In genomic region chr17:1716912-1717695, GRCh38 we compare ENCODE assay signal across 8 cellular contexts. TPM values are rescaled to one million over a fixed set of nuclear protein-coding genes. Genes with fewer than 3 reads are reported as not detected.
DNase-seq lines count a peak whose midpoint lies in the region; ATAC-seq and TF ChIP-seq lines count a peak whose summit lies in the region.

No MANE protein-coding gene starts in this region.

- POLR2A ChIA-PET in activated naive CD8-positive, alpha-beta T cell treated with anti-CD3 and anti-CD28 coated beads, Interleukin-2, amount 10 ng/mL, durations not matched to agents 7 days and 5 days (lab: Charles Lee) = interaction anchor here (0.5 to 3.1 kb wide), 30 partner anchors 8 to 676 kb away, joined by 3 to 25 read pairs (median 3); partner anchors contain the start of genes DPH1, HIC1, PITPNA and PRPF8

- H3K36me3 ChIP-seq in osteoblast (ENCODE audit: insufficient read depth, low read length) (peaks cover 23% of the 10 kb centered on the region), thoracic aorta (peaks cover 17% of the 10 kb centered on the region)

- H3K27ac ChIP-seq in osteoblast (ENCODE audit: low read depth, low read length) (peak overlapping the region; percentile 98), thoracic aorta (peak overlapping the region; percentile 98)

- ATAC-seq in HG02571 (IDR thresholded peaks at IDR 0.05; ENCODE audit: unreplicated experiment) = peak; percentile 40
- ATAC-seq in activated naive CD8-positive, alpha-beta T cell treated with anti-CD3 and anti-CD28 coated beads, Interleukin-2, amount 10 ng/mL, durations not matched to agents 7 days and 5 days (ENCODE audit: low read depth) = peak; percentile 60
- peak; percentile 64 for ATAC-seq in thoracic aorta (ENCODE audit: insufficient number of reproducible peaks, low FRiP score, low read depth)

- peaks cover 37% of the 10 kb centered on the region for H3K4me1 ChIP-seq in osteoblast (ENCODE audit: insufficient read depth, low read length)
- peaks cover 24 to 38% of the 10 kb centered on the region in 2 donors for H3K4me1 ChIP-seq in thoracic aorta (ENCODE audit: control insufficient read depth in 1 of 2, low read depth in 2 of 2)

- H3K4me3 ChIP-seq in osteoblast (ENCODE audit: insufficient read depth, low read length) = peak overlapping the region; percentile 77
- H3K4me3 ChIP-seq in thoracic aorta = peak overlapping the region; percentile 79

- H3K4me3 Mint-ChIP-seq in activated naive CD8-positive, alpha-beta T cell treated with anti-CD3 and anti-CD28 coated beads, Interleukin-2, amount 10 ng/mL, durations not matched to agents 7 days and 5 days = peak overlapping the region; percentile 94

- peak overlapping the region; percentile 88 for H3K4me2 ChIP-seq in osteoblast (ENCODE audit: insufficient read depth, low read length)

- peaks cover 21% of the 10 kb centered on the region for H3K4me1 Mint-ChIP-seq in activated naive CD8-positive, alpha-beta T cell treated with anti-CD3 and anti-CD28 coated beads, Interleukin-2, amount 10 ng/mL, durations not matched to agents 7 days and 5 days

- H3K79me2 ChIP-seq in osteoblast (ENCODE audit: insufficient read depth, low read length) = peaks cover 36% of the 10 kb centered on the region

- no peaks in the 10 kb centered on the region for H3K27me3 ChIP-seq in osteoblast (ENCODE audit: insufficient read depth, low read length)
- H3K27me3 ChIP-seq in thoracic aorta (replicated peaks; ENCODE audit: insufficient read depth) = no peaks in the 10 kb centered on the region

- H4K20me1 ChIP-seq in osteoblast (ENCODE audit: insufficient read depth, low read length) = peaks cover 31% of the 10 kb centered on the region

- TF ChIP-seq CTCF in osteoblast (IDR thresholded peaks at IDR 0.05; ENCODE audit: extremely low read depth, low read depth, low read length) = no peak
- no peak for TF ChIP-seq CTCF in thoracic aorta (IDR thresholded peaks at IDR 0.05)

- H3K27ac Mint-ChIP-seq in activated naive CD8-positive, alpha-beta T cell treated with anti-CD3 and anti-CD28 coated beads, Interleukin-2, amount 10 ng/mL, durations not matched to agents 7 days and 5 days = peak overlapping the region; percentile 90

- intact Hi-C loops in head of caudate nucleus (cut with DNase I) = loop anchor here (2.0 to 10.0 kb wide), 3 partner anchors 32 to 328 kb away; partner anchors contain the start of genes OVCA2 and PRPF8

- peak overlapping the region; percentile 66 for H2AFZ ChIP-seq in osteoblast (ENCODE audit: low read length)

- H3K27me3 Mint-ChIP-seq in activated naive CD8-positive, alpha-beta T cell treated with anti-CD3 and anti-CD28 coated beads, Interleukin-2, amount 10 ng/mL, durations not matched to agents 7 days and 5 days = peaks cover 9% of the 10 kb centered on the region

- H3K36me3 Mint-ChIP-seq in activated naive CD8-positive, alpha-beta T cell treated with anti-CD3 and anti-CD28 coated beads, Interleukin-2, amount 10 ng/mL, durations not matched to agents 7 days and 5 days = peaks cover 1% of the 10 kb centered on the region

- H3K9me3 ChIP-seq in osteoblast (ENCODE audit: low read depth, low read length) (no peaks in the 10 kb centered on the region), thoracic aorta (no peaks in the 10 kb centered on the region)

- DNase-seq in GM04504 (ENCODE audit: low read depth) (peak; percentile 99), NCI-H1092 treated with DMSO at 0.1 percent for 48 hours (lab: John Stamatoyannopoulos, UW) (peak; percentile 95), SKM-1 (lab: John Stamatoyannopoulos, UW; ENCODE audit: unreplicated experiment) (peak; percentile 89), head of caudate nucleus (peak; percentile 80 to 96 (median 93)), osteoblast (ENCODE audit: insufficient read length, low spot score, missing footprints) (peak; percentile 99), thoracic aorta (ENCODE audit: low spot score) (peak; percentile 92)
- peak; percentile 76 for DNase-seq in activated naive CD8-positive, alpha-beta T cell treated with anti-CD3 and anti-CD28 coated beads, Interleukin-2, amount 10 ng/mL, durations not matched to agents 7 days and 5 days

- H3K9me3 Mint-ChIP-seq in activated naive CD8-positive, alpha-beta T cell treated with anti-CD3 and anti-CD28 coated beads, Interleukin-2, amount 10 ng/mL, durations not matched to agents 7 days and 5 days = no peaks in the 10 kb centered on the region

RNA-seq across cellular contexts. Expression of gene TLCD2, which starts 6.9 kb away (rescaled TPM):
- total RNA-seq in activated naive CD8-positive, alpha-beta T cell treated with anti-CD3 and anti-CD28 coated beads, Interleukin-2, amount 10 ng/mL, durations not matched to agents 7 days and 5 days = under 1 TPM; 0.20 to 0.30 TPM
- total RNA-seq in osteoblast (4.7 TPM in 2 replicates), thoracic aorta (1 to 10 TPM; 7.3 to 8.3 TPM)

RNA-seq across cellular contexts. Expression of gene WDR81, which starts 7.4 kb away (rescaled TPM):
- total RNA-seq in activated naive CD8-positive, alpha-beta T cell treated with anti-CD3 and anti-CD28 coated beads, Interleukin-2, amount 10 ng/mL, durations not matched to agents 7 days and 5 days = 10 to 100 TPM; 35.8 to 36.7 TPM
- 47.7 and 47.8 TPM in 2 replicates for total RNA-seq in osteoblast
- total RNA-seq in thoracic aorta = 10 to 100 TPM; 32.7 to 41.8 TPM

RNA-seq across cellular contexts. Expression of gene SERPINF2, which starts 25.6 kb away (rescaled TPM):
- under 1 TPM; 0.23 to 0.33 TPM for total RNA-seq in activated naive CD8-positive, alpha-beta T cell treated with anti-CD3 and anti-CD28 coated beads, Interleukin-2, amount 10 ng/mL, durations not matched to agents 7 days and 5 days
- total RNA-seq in osteoblast (under 0.01 TPM in 1 of 2 replicates, not detected in the other), thoracic aorta (1 to 10 TPM; 5.0 to 9.8 TPM)

RNA-seq across cellular contexts. Expression of gene PRPF8, which starts 32.4 kb away (rescaled TPM):
- 100 to 1,000 TPM; 346 to 350 TPM for total RNA-seq in activated naive CD8-positive, alpha-beta T cell treated with anti-CD3 and anti-CD28 coated beads, Interleukin-2, amount 10 ng/mL, durations not matched to agents 7 days and 5 days
- total RNA-seq in osteoblast (107 and 111 TPM in 2 replicates), thoracic aorta (100 to 1,000 TPM; 184 to 186 TPM)

RNA-seq across cellular contexts. Expression of gene SERPINF1, which starts 44.8 kb away (rescaled TPM):
- total RNA-seq in activated naive CD8-positive, alpha-beta T cell treated with anti-CD3 and anti-CD28 coated beads, Interleukin-2, amount 10 ng/mL, durations not matched to agents 7 days and 5 days = 1 to 10 TPM; 2.2 to 2.8 TPM
- total RNA-seq in osteoblast (309 and 314 TPM in 2 replicates), thoracic aorta (100 to 1,000 TPM; 385 to 608 TPM)

Comparison
In these comparisons a context has a peak if more than half of its experiments do, and no peak if none do; other contexts are left out.
1. Peak in every context shown above with its lines: DNase-seq, ATAC-seq, H3K4me3 ChIP-seq and H3K27ac ChIP-seq.